ENCODE assay signal across 1 cellular context in genomic region chr15:78067328-78068241, GRCh38.
A peak's percentile ranks its signal among the peaks of the same experiment; 100 is the strongest.
TF ChIP-seq lines count a peak whose summit lies in the region.

No MANE protein-coding gene starts in this region.

TF ChIP-seq in HEK293, 187 proteins besides CTCF, POLR2A, EP300 and RAD21:
- TF ChIP-seq ZNF529 (tag by site-specific recombination; IDR thresholded peaks at IDR 0.05; ENCODE audit: insufficient replicate concordance) (no peak), ZNF311 (tag by site-specific recombination; IDR thresholded peaks at IDR 0.05; ENCODE audit: borderline replicate concordance) (no peak), PRDM10 (tag by site-specific recombination; IDR thresholded peaks at IDR 0.05) (0 out of 2 replicates have a peak, but pooled peaks have one; percentile 17), ZBTB17 (tag by site-specific recombination; IDR thresholded peaks at IDR 0.05) (0 out of 2 replicates have a peak, but pooled peaks have one; percentile 18), OSR2 (tag by site-specific recombination; IDR thresholded peaks at IDR 0.05) (peak; percentile 57; the same call in 1 of the 2 replicates), ZNF600 (tag by site-specific recombination; IDR thresholded peaks at IDR 0.05) (peak; percentile 43; the same call in 1 of the 2 replicates), SCRT2 (tag by site-specific recombination; IDR thresholded peaks at IDR 0.05) (peak; percentile 75), MZF1 (tag by site-specific recombination; IDR thresholded peaks at IDR 0.05; ENCODE audit: borderline replicate concordance) (peak; percentile 67; the same call in 1 of the 2 replicates), SCRT1 (tag by site-specific recombination; IDR thresholded peaks at IDR 0.05; ENCODE audit: borderline replicate concordance) (0 out of 2 replicates have a peak, but pooled peaks have one; percentile 55), ZNF341 (tag by site-specific recombination; IDR thresholded peaks at IDR 0.05; ENCODE audit: low read depth) (no peak)
